22 cellular contexts compared by ENCODE assay signal in genomic region chr1:69711159-69711930, GRCh38.
"Had no signal": no experiment of that assay in that cellular context is flagged by ENCODE, and none has a peak within 500 bp of the region (broad histone marks: within the 10 kb centered on the region; RNA-seq: fewer than 3 reads in every experiment).

No MANE protein-coding gene starts in this region.

- H3K4me1 ChIP-seq: adrenal gland, breast epithelium, neural progenitor cell, parathyroid adenoma, tibial artery had no signal

- H3K4me2 ChIP-seq: neural progenitor cell had no signal

- FAIRE-seq: astrocyte had no signal

- H3K36me3 ChIP-seq: adrenal gland, breast epithelium, neural progenitor cell, tibial artery had no signal

- H2AFZ ChIP-seq: neural progenitor cell, parathyroid adenoma had no signal

- H3K9me3 Mint-ChIP-seq: activated T-helper 1 cell treated with anti-CD3 and anti-CD28 coated beads, Interleukin-12 subunit alpha, Interleukin-12 subunit beta, Interleukin-2, Interleukin-4 antibody, amounts not matched to agents 30 ng/mL and 10 ng/mL and 1 ng/mL, durations not matched to agents 14 hours and 24 hours and 36 hours; memory B cell; naive B cell; neural progenitor cell had no signal

- ATAC-seq: activated CD4-positive, alpha-beta T cell treated with anti-CD3 and anti-CD28 coated beads for 36 hours; activated naive CD4-positive, alpha-beta T cell treated with anti-CD3 and anti-CD28 coated beads, Interleukin-2, amount 50 U/mL, for 72 hours; mucosa of descending colon; stimulated activated naive CD8-positive, alpha-beta T cell treated with anti-CD3 and anti-CD28 coated beads, Interleukin-15, Interleukin-2, amounts not matched to agents 100 U/mL and 50 U/mL, for 24 hours had no signal

- H3K4me3 ChIP-seq: adrenal gland, breast epithelium, mucosa of descending colon, neural progenitor cell, tibial artery had no signal

- H3K36me3 Mint-ChIP-seq: activated CD4-positive, alpha-beta memory T cell treated with anti-CD3 and anti-CD28 coated beads for 36 hours; activated naive CD4-positive, alpha-beta T cell treated with anti-CD3 and anti-CD28 coated beads, Interleukin-2, amount 50 U/mL, for 72 hours; memory B cell; naive B cell; neural progenitor cell had no signal

- H3K9ac ChIP-seq: neural progenitor cell, parathyroid adenoma had no signal

- H3K9me3 ChIP-seq: adrenal gland, breast epithelium, mucosa of descending colon, tibial artery had no signal

- DNase-seq: activated CD4-positive, alpha-beta memory T cell treated with anti-CD3 and anti-CD28 coated beads for 36 hours; activated CD4-positive, alpha-beta T cell treated with anti-CD3 and anti-CD28 coated beads for 36 hours; activated gamma-delta T cell treated with Interleukin-2 at 50 U/mL for 16 hours; activated T-cell treated with anti-CD3 and anti-CD28 coated beads for 4 hours; adrenal gland; cerebellar nuclear complex; effector CD4-positive, alpha-beta T cell; hippocampal formation; islet precursor cell; mucosa of descending colon; naive B cell; stimulated activated CD4-positive, alpha-beta T cell treated with anti-CD3 and anti-CD28 coated beads, Interleukin-2, amount 100 ng/mL, for 24 hours; stimulated activated naive CD8-positive, alpha-beta T cell treated with anti-CD3 and anti-CD28 coated beads, Interleukin-15, Interleukin-2, amounts not matched to agents 100 U/mL and 50 U/mL, for 24 hours; substantia nigra; tibial artery had no signal

- H3K4me3 Mint-ChIP-seq: activated CD4-positive, alpha-beta memory T cell treated with anti-CD3 and anti-CD28 coated beads for 36 hours; activated CD4-positive, alpha-beta T cell treated with anti-CD3 and anti-CD28 coated beads for 36 hours; activated T-helper 1 cell treated with anti-CD3 and anti-CD28 coated beads, Interleukin-12 subunit alpha, Interleukin-12 subunit beta, Interleukin-2, Interleukin-4 antibody, amounts not matched to agents 30 ng/mL and 10 ng/mL and 1 ng/mL, durations not matched to agents 14 hours and 24 hours and 36 hours; memory B cell; naive B cell; neural progenitor cell had no signal

- H3K27ac ChIP-seq: adrenal gland, breast epithelium, neural progenitor cell, parathyroid adenoma, tibial artery had no signal

- H3K27ac Mint-ChIP-seq: activated CD4-positive, alpha-beta memory T cell treated with anti-CD3 and anti-CD28 coated beads for 36 hours; activated CD4-positive, alpha-beta T cell treated with anti-CD3 and anti-CD28 coated beads for 36 hours; activated naive CD4-positive, alpha-beta T cell treated with anti-CD3 and anti-CD28 coated beads, Interleukin-2, amount 50 U/mL, for 72 hours; activated T-helper 1 cell treated with anti-CD3 and anti-CD28 coated beads, Interleukin-12 subunit alpha, Interleukin-12 subunit beta, Interleukin-2, Interleukin-4 antibody, amounts not matched to agents 30 ng/mL and 10 ng/mL and 1 ng/mL, durations not matched to agents 14 hours and 24 hours and 36 hours; memory B cell; naive B cell; neural progenitor cell had no signal

- H3K27me3 Mint-ChIP-seq: activated CD4-positive, alpha-beta memory T cell treated with anti-CD3 and anti-CD28 coated beads for 36 hours; activated CD4-positive, alpha-beta T cell treated with anti-CD3 and anti-CD28 coated beads for 36 hours; memory B cell; naive B cell had no signal

- H3K4me1 Mint-ChIP-seq: activated CD4-positive, alpha-beta T cell treated with anti-CD3 and anti-CD28 coated beads for 36 hours; memory B cell; naive B cell had no signal

- H3K27me3 ChIP-seq: adrenal gland, breast epithelium, neural progenitor cell, tibial artery had no signal

- H3K79me2 ChIP-seq: parathyroid adenoma had no signal
